9 cellular contexts compared by ENCODE assay signal in genomic region chr4:154164931-154165839, GRCh38.
A peak's percentile ranks its signal among the peaks of the same experiment; 100 is the strongest.
DNase-seq lines count a peak whose midpoint lies in the region; ATAC-seq and TF ChIP-seq lines count a peak whose summit lies in the region.
"Had no signal": no experiment of that assay in that cellular context is flagged by ENCODE, and none has a peak within 500 bp of the region (broad histone marks: within the 10 kb centered on the region; RNA-seq: fewer than 3 reads in every experiment).

No MANE protein-coding gene starts in this region.

- DNase-seq in Ammon's horn (ENCODE audit: low spot score) (peak; percentile 8), epithelial cell of prostate (ENCODE audit: low read depth, low spot score) (peak; percentile 74), testis (peak; percentile 19), NCI-H510A treated with DMSO at 0.1 percent for 48 hours (lab: John Stamatoyannopoulos, UW) (no peak), NCI-H2081 (lab: John Stamatoyannopoulos, UW) (no peak)
- DNase-seq in CD4-positive, alpha-beta T cell, result no peak

- H3K27me3 Mint-ChIP-seq in CD4-positive, alpha-beta T cell, result peaks cover 15% of the 10 kb centered on the region

- no peaks in the 10 kb centered on the region for H3K4me1 Mint-ChIP-seq in CD4-positive, alpha-beta T cell (ENCODE audit: low read depth)

- TF ChIP-seq CTCF in testis (IDR thresholded peaks at IDR 0.05), result no peak
- TF ChIP-seq CTCF in CD4-positive, alpha-beta T cell (IDR thresholded peaks at IDR 0.05), result no peak

- H3K4me1 ChIP-seq in testis, result peaks cover 4% of the 10 kb centered on the region

- POLR2A ChIA-PET in CD4-positive, alpha-beta T cell (lab: Charles Lee), result no interaction called here

- no peaks in the 10 kb centered on the region for H3K36me3 ChIP-seq in testis (ENCODE audit: low read depth, missing control alignments)

- CTCF ChIA-PET in CD4-positive, alpha-beta T cell (lab: Charles Lee), result no interaction called here

- ATAC-seq in GM19463 (IDR thresholded peaks at IDR 0.05; ENCODE audit: unreplicated experiment), result peak; percentile 85
- peak; percentile 75 for ATAC-seq in HG03558 (IDR thresholded peaks at IDR 0.05; ENCODE audit: extremely low read depth, unreplicated experiment)
- ATAC-seq in CD4-positive, alpha-beta T cell (ENCODE audit: poor library complexity), result no peak

- no peaks in the 10 kb centered on the region for H3K36me3 Mint-ChIP-seq in CD4-positive, alpha-beta T cell (ENCODE audit: low read depth)

- no peaks in the 10 kb centered on the region for H3K9me3 ChIP-seq in testis
- H3K9me3 ChIP-seq in CD4-positive, alpha-beta T cell (ENCODE audit: control insufficient read depth, low read length), result no peaks in the 10 kb centered on the region

- peaks cover 2% of the 10 kb centered on the region for H3K9me3 Mint-ChIP-seq in CD4-positive, alpha-beta T cell

- no peak overlapping the region for H3K4me3 Mint-ChIP-seq in CD4-positive, alpha-beta T cell

- no peak overlapping the region for H3K4me3 ChIP-seq in testis

- no peak overlapping the region for H3K27ac Mint-ChIP-seq in CD4-positive, alpha-beta T cell

- TF ChIP-seq POLR2A in testis (IDR thresholded peaks at IDR 0.05), result no peak

- no peaks in the 10 kb centered on the region for H3K27me3 ChIP-seq in testis
- no peaks in the 10 kb centered on the region for H3K27me3 ChIP-seq in CD4-positive, alpha-beta T cell (ENCODE audit: control insufficient read depth, insufficient read depth, low read length)

- intact Hi-C loops in testis (cut with DNase I; ENCODE audit: low total_unique reads), result no loop called here
- intact Hi-C loops in CD4-positive, alpha-beta T cell (cut with DNase I, micrococcal nuclease), result no loop called here

- 43 to 58% methylated on average over 1 of the region's 1 CpG for WGBS in testis, 2 donors

- H3K27ac ChIP-seq in epithelial cell of prostate (peak overlapping the region; percentile 69), testis (no peak overlapping the region)
- H3K27ac ChIP-seq in CD4-positive, alpha-beta T cell (ENCODE audit: low read depth, low read length), result no peak overlapping the region
- H3K27ac ChIP-seq: HL-60 had no signal

Comparison
In these comparisons a context has a peak if more than half of its experiments do, and no peak if none do; other contexts are left out.
1. DNase-seq: peak in Ammon's horn (single experiment), epithelial cell of prostate (single experiment) and testis (single experiment); none in CD4-positive, alpha-beta T cell (0 of 10), NCI-H510A treated with DMSO at 0.1 percent for 48 hours (single experiment) and NCI-H2081 (0 of 2).